ENCODE assay signal across 30 cellular contexts in the genomic region with DNA sequence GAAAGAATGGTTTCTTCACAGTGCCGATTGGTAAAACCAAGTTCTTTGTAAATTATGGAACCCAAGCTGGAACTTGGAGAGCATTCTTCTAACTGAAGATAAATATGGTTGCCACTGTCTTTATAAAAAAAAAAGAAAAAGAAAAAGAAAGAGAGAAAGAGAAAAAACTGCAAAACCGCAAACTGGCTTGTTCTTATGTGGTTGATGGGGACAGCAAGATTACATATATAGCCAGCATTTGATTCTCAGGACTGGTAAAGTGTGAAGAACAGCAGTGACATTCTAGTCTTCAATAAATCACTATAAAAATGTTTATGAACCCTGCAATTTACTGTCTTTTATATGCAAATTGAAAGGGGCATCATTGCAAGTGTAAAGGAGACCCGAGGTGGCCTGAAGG.
"Had no signal": no experiment of that assay in that cellular context is flagged by ENCODE, and none has a peak within 500 bp of the region (broad histone marks: within the 10 kb centered on the region; RNA-seq: fewer than 3 reads in every experiment).

No MANE protein-coding gene starts in this region.

- H3K27me3 ChIP-seq: left lung, pancreas, suprapubic skin, tibial artery, uterus had no signal

- FAIRE-seq: islet of Langerhans, kidney, pancreas had no signal

- H3K36me3 ChIP-seq: left lung, lower lobe of right lung, pancreas, prostate gland, suprapubic skin, thoracic aorta, tibial artery, uterus had no signal

- ATAC-seq: left colon; left lung; lower lobe of right lung; naive thymus-derived CD8-positive, alpha-beta T cell; pancreas; right cardiac atrium; sciatic nerve; stimulated activated effector memory CD8-positive, alpha-beta T cell treated with anti-CD3 and anti-CD28 coated beads, Interleukin-12 subunit alpha, Interleukin-12 subunit beta, amount 100 ng/mL, for 72 hours had no signal

- DNase-seq: hippocampal formation; immature natural killer cell; kidney; left colon; left lung; lower lobe of right lung; mammary epithelial cell; mesenchymal stem cell; naive thymus-derived CD8-positive, alpha-beta T cell; nucleus accumbens; pancreas; posterior cingulate gyrus; retina; right cardiac atrium; stimulated activated CD4-positive, alpha-beta T cell treated with anti-CD3 and anti-CD28 coated beads, Interleukin-12 subunit alpha, Interleukin-12 subunit beta, amount 100 ng/mL, for 4 hours; stimulated activated CD4-positive, alpha-beta T cell treated with anti-CD3 and anti-CD28 coated beads, Interleukin-15, amount 100 ng/mL, for 24 hours; stimulated activated CD4-positive, alpha-beta T cell treated with anti-CD3 and anti-CD28 coated beads, Interleukin-2, amount 100 ng/mL, for 24 hours; stimulated activated CD4-positive, alpha-beta T cell treated with anti-CD3 and anti-CD28 coated beads, Interleukin-4, amount 100 ng/mL, for 1 hour; stimulated activated naive CD4-positive, alpha-beta T cell; uterus had no signal

- H3K36me3 Mint-ChIP-seq: immature natural killer cell; stimulated activated effector memory CD8-positive, alpha-beta T cell treated with anti-CD3 and anti-CD28 coated beads, Interleukin-12 subunit alpha, Interleukin-12 subunit beta, amount 100 ng/mL, for 72 hours had no signal

- H3K27ac Mint-ChIP-seq: immature natural killer cell; stimulated activated naive CD8-positive, alpha-beta T cell treated with anti-CD3 and anti-CD28 coated beads, Interleukin-15, Interleukin-2, amounts not matched to agents 100 ng/mL and 50 ng/mL, for 24 hours; type B pancreatic cell had no signal

- H3K27me3 Mint-ChIP-seq: naive thymus-derived CD8-positive, alpha-beta T cell; stimulated activated naive CD8-positive, alpha-beta T cell treated with anti-CD3 and anti-CD28 coated beads, Interleukin-15, Interleukin-2, amounts not matched to agents 100 ng/mL and 50 ng/mL, for 24 hours had no signal

- H3K4me3 ChIP-seq: left lung, lower lobe of right lung, pancreas, prostate gland, skin epidermis, suprapubic skin, thoracic aorta, tibial artery, uterus had no signal

- H3K9me3 ChIP-seq: left lung, lower lobe of right lung, pancreas, prostate gland, suprapubic skin, thoracic aorta, tibial artery, uterus had no signal

- H3K4me1 ChIP-seq: left lung, lower lobe of right lung, pancreas, prostate gland, suprapubic skin, tibial artery, uterus had no signal

- H3K9me3 Mint-ChIP-seq: immature natural killer cell; stimulated activated effector memory CD8-positive, alpha-beta T cell treated with anti-CD3 and anti-CD28 coated beads, Interleukin-12 subunit alpha, Interleukin-12 subunit beta, amount 100 ng/mL, for 72 hours; stimulated activated naive CD8-positive, alpha-beta T cell treated with anti-CD3 and anti-CD28 coated beads, Interleukin-15, Interleukin-2, amounts not matched to agents 100 ng/mL and 50 ng/mL, for 24 hours had no signal

- H3K27ac ChIP-seq: left lung, lower lobe of right lung, pancreas, prostate gland, skin epidermis, suprapubic skin, thoracic aorta, tibial artery, uterus had no signal

- H3K4me3 Mint-ChIP-seq: immature natural killer cell; naive thymus-derived CD8-positive, alpha-beta T cell; stimulated activated effector memory CD8-positive, alpha-beta T cell treated with anti-CD3 and anti-CD28 coated beads, Interleukin-12 subunit alpha, Interleukin-12 subunit beta, amount 100 ng/mL, for 72 hours; stimulated activated naive CD8-positive, alpha-beta T cell treated with anti-CD3 and anti-CD28 coated beads, Interleukin-15, Interleukin-2, amounts not matched to agents 100 ng/mL and 50 ng/mL, for 24 hours; type B pancreatic cell had no signal
